In genomic region chr1:224380003-224380402, GRCh38 we compare ENCODE assay signal across 8 cellular contexts. TPM values are rescaled to one million over a fixed set of nuclear protein-coding genes. Genes with fewer than 3 reads are reported as not detected.
DNase-seq lines count a peak whose midpoint lies in the region; ATAC-seq lines count a peak whose summit lies in the region.

No MANE protein-coding gene starts in this region.

- H3K27ac Mint-ChIP-seq in CD8-positive, alpha-beta memory T cell, result peak overlapping the region; percentile 28 to 98 (median 66)
- H3K27ac Mint-ChIP-seq in activated T-helper 17 cell treated with anti-CD3 and anti-CD28 coated beads, Interleukin-2, amount 50 U/mL, for 72 hours, result peak overlapping the region; percentile 45

- peaks cover 7 to 37% (median 16%) of the 10 kb centered on the region in 3 donors for H3K36me3 Mint-ChIP-seq in CD8-positive, alpha-beta memory T cell
- H3K36me3 Mint-ChIP-seq in activated T-helper 17 cell treated with anti-CD3 and anti-CD28 coated beads, Interleukin-2, amount 50 U/mL, for 72 hours (ENCODE audit: low read depth), result peaks cover 80% of the 10 kb centered on the region

- peaks cover 80 to 88% (median 82%) of the 10 kb centered on the region in 3 donors for H3K4me1 Mint-ChIP-seq in CD8-positive, alpha-beta memory T cell
- peaks cover 64% of the 10 kb centered on the region for H3K4me1 Mint-ChIP-seq in activated T-helper 17 cell treated with anti-CD3 and anti-CD28 coated beads, Interleukin-2, amount 50 U/mL, for 72 hours

- peak overlapping the region; percentile 26 for H3K4me3 ChIP-seq in CD8-positive, alpha-beta memory T cell (ENCODE audit: low read length)

- H3K4me3 Mint-ChIP-seq in CD8-positive, alpha-beta memory T cell, result peak overlapping the region; percentile 19 to 85 (median 70)
- H3K4me3 Mint-ChIP-seq in activated T-helper 17 cell treated with anti-CD3 and anti-CD28 coated beads, Interleukin-2, amount 50 U/mL, for 72 hours, result peak overlapping the region; percentile 67

- no peaks in the 10 kb centered on the region for H3K9me3 ChIP-seq in CD8-positive, alpha-beta memory T cell (ENCODE audit: low read length)

- POLR2A ChIA-PET in CD8-positive, alpha-beta memory T cell (lab: Charles Lee), result interaction anchor here (0.8 kb wide), 1 partner anchor 51 kb away, joined by 3 read pairs; no protein-coding TSS in a partner anchor

- peaks cover 9% of the 10 kb centered on the region for H3K36me3 ChIP-seq in CD8-positive, alpha-beta memory T cell (ENCODE audit: insufficient read depth, low read length)

- DNase-seq in CD8-positive, alpha-beta memory T cell, result peak in 4 of 5 donors; percentile 25 to 66 (median 58)
- DNase-seq in Kasumi-1 (lab: John Stamatoyannopoulos, UW) (peak; percentile 90), NCI-H146 (lab: John Stamatoyannopoulos, UW) (no peak), NCI-H2081 treated with DMSO at 0.1 percent for 48 hours (lab: John Stamatoyannopoulos, UW) (no peak), NCI-H2107 treated with DMSO at 0.1 percent for 48 hours (lab: John Stamatoyannopoulos, UW; ENCODE audit: unreplicated experiment) (no peak)
- DNase-seq in stimulated activated CD4-positive, alpha-beta T cell treated with anti-CD3 and anti-CD28 coated beads, Interleukin-2, amount 100 ng/mL, for 4 hours (ENCODE audit: low read depth), result peak; percentile 27

- H3K27me3 Mint-ChIP-seq in CD8-positive, alpha-beta memory T cell, result no peaks in the 10 kb centered on the region
- H3K27me3 Mint-ChIP-seq in activated T-helper 17 cell treated with anti-CD3 and anti-CD28 coated beads, Interleukin-2, amount 50 U/mL, for 72 hours, result no peaks in the 10 kb centered on the region

- CTCF ChIA-PET in CD8-positive, alpha-beta memory T cell (lab: Charles Lee), result interaction anchor here (1.3 to 6.3 kb wide), 2 partner anchors 78 to 82 kb away, joined by 3 to 23 read pairs; no protein-coding TSS in a partner anchor

- H3K27me3 ChIP-seq in CD8-positive, alpha-beta memory T cell (ENCODE audit: insufficient read depth, low read length, poor library complexity, severe bottlenecking), result no peaks in the 10 kb centered on the region

- no peak overlapping the region for H3K27ac ChIP-seq in CD8-positive, alpha-beta memory T cell (ENCODE audit: low read depth, low read length)

- peaks cover 82% of the 10 kb centered on the region for H3K4me1 ChIP-seq in CD8-positive, alpha-beta memory T cell (ENCODE audit: insufficient read depth, low read length)

- peak; percentile 65 for ATAC-seq in GM21526 (IDR thresholded peaks at IDR 0.05; ENCODE audit: low FRiP score, unreplicated experiment)
- ATAC-seq in activated T-helper 17 cell treated with anti-CD3 and anti-CD28 coated beads, Interleukin-2, amount 50 U/mL, for 72 hours (replicated peaks), result peak; percentile 44

- no peaks in the 10 kb centered on the region for H3K9me3 Mint-ChIP-seq in CD8-positive, alpha-beta memory T cell
- H3K9me3 Mint-ChIP-seq in activated T-helper 17 cell treated with anti-CD3 and anti-CD28 coated beads, Interleukin-2, amount 50 U/mL, for 72 hours, result no peaks in the 10 kb centered on the region

RNA-seq across cellular contexts. Expression of gene CNIH4, which starts 23.3 kb away (rescaled TPM):
- total RNA-seq in CD8-positive, alpha-beta memory T cell, result 10 to 100 TPM; 45.7 to 53.9 TPM
- polyA plus RNA-seq in CD8-positive, alpha-beta memory T cell, result 49.3 TPM
- total RNA-seq in activated T-helper 17 cell treated with anti-CD3 and anti-CD28 coated beads, Interleukin-2, amount 50 U/mL, for 72 hours, result 10 to 100 TPM; 42.6 to 44.8 TPM

RNA-seq across cellular contexts. Expression of gene NVL, which starts 50.0 kb away (rescaled TPM):
- 10 to 100 TPM; 41.6 to 46.5 TPM for total RNA-seq in CD8-positive, alpha-beta memory T cell
- polyA plus RNA-seq in CD8-positive, alpha-beta memory T cell, result 23.0 TPM
- 10 to 100 TPM; 19.9 to 39.5 TPM for total RNA-seq in activated T-helper 17 cell treated with anti-CD3 and anti-CD28 coated beads, Interleukin-2, amount 50 U/mL, for 72 hours

RNA-seq across cellular contexts. Expression of gene WDR26, which starts 54.6 kb away (rescaled TPM):
- total RNA-seq in CD8-positive, alpha-beta memory T cell, result 10 to 100 TPM; 65.8 to 66.1 TPM
- 5.6 TPM for polyA plus RNA-seq in CD8-positive, alpha-beta memory T cell
- total RNA-seq in activated T-helper 17 cell treated with anti-CD3 and anti-CD28 coated beads, Interleukin-2, amount 50 U/mL, for 72 hours, result 100 to 1,000 TPM in 1 of 2 donors, 10 to 100 TPM in 1; 75.6 to 154 TPM

Comparison
In these comparisons a context has a peak if more than half of its experiments do, and no peak if none do; other contexts are left out.
1. DNase-seq: peak in CD8-positive, alpha-beta memory T cell (4 of 5), Kasumi-1 (2 of 2) and stimulated activated CD4-positive, alpha-beta T cell treated with anti-CD3 and anti-CD28 coated beads, Interleukin-2, amount 100 ng/mL, for 4 hours (single experiment); none in NCI-H146 (single experiment), NCI-H2081 treated with DMSO at 0.1 percent for 48 hours (single experiment) and NCI-H2107 treated with DMSO at 0.1 percent for 48 hours (single experiment).